Comparison of ENCODE assay signal across 11 cellular contexts in the genomic region with DNA sequence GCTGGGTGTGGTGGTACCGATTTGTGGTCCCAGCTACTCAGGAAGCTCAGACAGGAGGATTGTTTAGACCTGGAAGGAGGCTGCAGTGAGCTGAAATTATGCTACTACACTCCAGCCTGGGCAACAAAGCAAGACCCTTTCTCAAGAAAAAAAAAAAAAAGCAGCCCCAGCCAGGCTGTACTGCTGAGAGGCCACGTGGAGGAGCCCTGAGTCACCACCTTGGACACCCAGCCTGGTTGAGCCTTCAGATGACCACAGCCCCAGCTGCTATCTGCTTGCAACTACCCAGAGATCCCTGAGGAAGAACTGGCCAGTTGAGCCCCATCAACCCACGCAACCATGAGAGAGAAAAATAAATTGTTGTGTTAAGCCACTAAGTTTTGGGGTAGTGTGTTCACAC. TPM values are rescaled to one million over a fixed set of nuclear protein-coding genes. Genes with fewer than 3 reads are reported as not detected.
DNase-seq lines count a peak whose midpoint lies in the region; ATAC-seq, FAIRE-seq and TF ChIP-seq lines count a peak whose summit lies in the region.
"Had no signal": no experiment of that assay in that cellular context is flagged by ENCODE, and none has a peak within 500 bp of the region (broad histone marks: within the 10 kb centered on the region; RNA-seq: fewer than 3 reads in every experiment).

No MANE protein-coding gene starts in this region.

- ATAC-seq in HepG2, result peak; percentile 83
- ATAC-seq: GM23338 had no signal

- CTCF ChIA-PET in HepG2 (lab: Yijun Ruan, JAX; ENCODE audit: low intra/inter-chr PET ratio, low total read pairs), result interaction anchor here (1.7 to 2.6 kb wide), 3 partner anchors 26 to 49 kb away, joined by 8 to 43 read pairs (median 14); no protein-coding TSS in a partner anchor

- peaks cover 7 to 28% of the 10 kb centered on the region in 2 experiments; a peak in 4 of 5 replicates for H3K27me3 ChIP-seq in HepG2 (ENCODE audit: control insufficient read depth in 1 of 2, insufficient read depth in 2 of 2, low read length in 2 of 2)
- H3K27me3 ChIP-seq in uterus, result no peaks in the 10 kb centered on the region

- H3K4me2 ChIP-seq in HepG2 (ENCODE audit: low read depth, low read length), result no peak overlapping the region
- H3K4me2 ChIP-seq: GM23338 had no signal

- POLR2A ChIA-PET in HepG2 (lab: Yijun Ruan, JAX), result interaction anchor here (1.0 to 3.3 kb wide), 5 partner anchors 9 to 49 kb away, joined by 3 to 21 read pairs (median 6); a partner anchor contains a TSS

- H4K20me1 ChIP-seq in HepG2 (ENCODE audit: insufficient read depth, low read length), result no peaks in the 10 kb centered on the region

- in situ Hi-C loops in HepG2 (cut with HindIII; ENCODE audit: extremely low pct_ligation_motif_present, low pct_unique_long_range_greater_than_20kb), result no loop called here

- 25% methylated on average over 3 of the region's 3 CpGs for WGBS in HepG2 (ENCODE audit: low lambda C conversion rate)

- peak; percentile 76 for TF ChIP-seq CTCF in HepG2 (CRISPR knock-in tag; IDR thresholded peaks at IDR 0.05)
- TF ChIP-seq CTCF in uterus (IDR thresholded peaks at IDR 0.05), result no peak

- no TSS peak for BruUV-seq in HepG2 (replicated peaks; lab: Mats Ljungman, UMichigan)

- TF ChIP-seq POLR2A in HepG2 (IDR thresholded peaks at IDR 0.05; ENCODE audit: insufficient read depth in 1 of 2, low read depth in 2 of 2, low read length in 2 of 2), result no peak
- TF ChIP-seq POLR2A in uterus (IDR thresholded peaks at IDR 0.05), result no peak

- H3K9me3 ChIP-seq in HepG2 (ENCODE audit: low read length) (no peaks in the 10 kb centered on the region), uterus (no peaks in the 10 kb centered on the region)

- H3K4me1 ChIP-seq in HepG2 (ENCODE audit: insufficient read depth, low read length), result peaks cover 36% of the 10 kb centered on the region
- no peaks in the 10 kb centered on the region for H3K4me1 ChIP-seq in uterus

- intact Hi-C loops in HepG2 (cut with micrococcal nuclease; ENCODE audit: unreplicated experiment), result loop anchor here (1.0 kb wide), 1 partner anchor 49 kb away; no protein-coding TSS in a partner anchor
- intact Hi-C loops in uterus (cut with DNase I; ENCODE audit: low total_unique reads), result no loop called here

- H2AFZ ChIP-seq in HepG2 (ENCODE audit: low read length), result no peak overlapping the region
- H2AFZ ChIP-seq: GM23338 had no signal

- DNase-seq in DMS53 treated with DMSO at 0.1 percent for 48 hours (lab: John Stamatoyannopoulos, UW; ENCODE audit: unreplicated experiment) (peak; percentile 74), HuH-7 (ENCODE audit: low spot score) (peak; percentile 63), amniotic epithelial cell (ENCODE audit: low read depth) (peak; percentile 50), HepG2 (ENCODE audit: low spot score) (peak; percentile 71), caudate nucleus (lab: John Stamatoyannopoulos, UW) (no peak), urothelium cell line (ENCODE audit: low spot score) (no peak), uterus (no peak), midbrain (lab: John Stamatoyannopoulos, UW) (no peak)
- DNase-seq: activated CD4-positive, alpha-beta T cell treated with anti-CD3 and anti-CD28 coated beads, Interleukin-2, amount 50 U/mL, for 48 hours had no signal

- H3K36me3 ChIP-seq in HepG2 (replicated peaks in 1 of 2; ENCODE audit: control insufficient read depth in 1 of 2, insufficient read depth in 2 of 2, low read length in 2 of 2) (no peaks in the 10 kb centered on the region), uterus (no peaks in the 10 kb centered on the region)

- TF ChIP-seq RAD21 in HepG2 (CRISPR knock-in tag; IDR thresholded peaks at IDR 0.05), result peak; percentile 57

- H3K27ac ChIP-seq in HepG2 (ENCODE audit: extremely low read length, insufficient read depth, low read length) (no peak overlapping the region), caudate nucleus (ENCODE audit: low read depth, low read length) (no peak overlapping the region), uterus (no peak overlapping the region)
- H3K27ac ChIP-seq: skin epidermis had no signal

- FAIRE-seq in HepG2 (lab: Jason Lieb, UNC) (peak; percentile 70), urothelium cell line (lab: Jason Lieb, UNC) (no peak)

- H3K9ac ChIP-seq in HepG2 (ENCODE audit: insufficient read depth, low read depth, low read length), result no peak overlapping the region

- TF ChIP-seq EP300 in HepG2 (IDR thresholded peaks at IDR 0.05; ENCODE audit: low read depth in 2 of 2, low read length in 2 of 2) (no peak), HepG2 (CRISPR knock-in tag; IDR thresholded peaks at IDR 0.05; ENCODE audit: borderline replicate concordance) (no peak)

- no peak overlapping the region for H3K4me3 ChIP-seq in HepG2 (replicated peaks in 1 of 3; ENCODE audit: insufficient read depth in 1 of 3, low read depth in 2 of 3, low read length in 3 of 3)
- no peak overlapping the region for H3K4me3 ChIP-seq in uterus
- H3K4me3 ChIP-seq: GM23338, skin epidermis had no signal

- H3K79me2 ChIP-seq in HepG2 (ENCODE audit: insufficient read depth, low read length), result no peaks in the 10 kb centered on the region

RNA-seq across cellular contexts. Expression of a gene that starts 23.6 kb away (rescaled TPM):
- total RNA-seq in HepG2 (2016; rRNA removed; fragmentation: Illumina TruSeq; extraction: Trizol) (44.8 and 85.6 TPM in 2 replicates), uterus (10 to 100 TPM in 3 of 4 donors, 1 to 10 TPM in 1; 2.8 to 56.8 (median 27.6) TPM)
- 30.8 and 32.3 TPM in 2 replicates for total RNA-seq in HepG2 (2016; cell fraction: cytosol; rRNA removed; fragmentation: Illumina TruSeq; extraction: Trizol; ENCODE audit: low read depth)
- total RNA-seq in HepG2 (2016; cell fraction: insoluble cytoplasmic fraction; rRNA removed; fragmentation: Illumina TruSeq; extraction: Trizol), result 41.2 and 86.3 TPM in 2 replicates
- 50.5 and 55.5 TPM in 2 replicates for total RNA-seq in HepG2 (2016; cell fraction: membrane; rRNA removed; fragmentation: Illumina TruSeq; extraction: Trizol)
- total RNA-seq in HepG2 (2016; cell fraction: nucleus; rRNA removed; fragmentation: Illumina TruSeq; extraction: Trizol), result 73.7 and 80.6 TPM in 2 replicates
- polyA plus RNA-seq in HepG2 (2011; rRNA removed), result 300 and 407 TPM in 2 replicates
- 276 and 424 TPM in 2 replicates for polyA plus RNA-seq in HepG2 (2011; cell fraction: cytosol; rRNA removed)
- 354 and 357 TPM in 2 replicates for polyA plus RNA-seq in HepG2 (2011; cell fraction: nucleus; rRNA removed)
- polyA plus RNA-seq in HepG2 (2012), result 111 and 131 TPM in 2 replicates
- 29.5 and 34.4 TPM in 2 replicates for polyA plus RNA-seq in HepG2 (2016; cell fraction: cytosol; fragmentation: Illumina TruSeq; extraction: Trizol; ENCODE audit: low read depth)
- 42.9 and 43.8 TPM in 2 replicates for polyA plus RNA-seq in HepG2 (2016; cell fraction: insoluble cytoplasmic fraction; fragmentation: Illumina TruSeq; extraction: Trizol; ENCODE audit: low read depth)
- 36.0 and 48.1 TPM in 2 replicates for polyA plus RNA-seq in HepG2 (2016; cell fraction: membrane; fragmentation: Illumina TruSeq; extraction: Trizol; ENCODE audit: low read depth)
- polyA plus RNA-seq in HepG2 (2016; cell fraction: nucleus; fragmentation: Illumina TruSeq; extraction: Trizol; ENCODE audit: insufficient read depth, low read depth), result 131 and 142 TPM in 2 replicates
- 39.8 and 712 TPM in 2 replicates for polyA minus RNA-seq in HepG2 (2011; rRNA and poly(A)+ RNA removed; ENCODE audit: low replicate concordance)
- polyA minus RNA-seq in HepG2 (2011; cell fraction: cytosol; rRNA and poly(A)+ RNA removed), result 209 and 211 TPM in 2 replicates
- polyA minus RNA-seq in HepG2 (2011; cell fraction: nucleus; rRNA and poly(A)+ RNA removed), result 108 and 116 TPM in 2 replicates

RNA-seq across cellular contexts. Expression of a gene that starts 41.0 kb away (rescaled TPM):
- total RNA-seq in HepG2 (2016; rRNA removed; fragmentation: Illumina TruSeq; extraction: Trizol), result not detected in 2 replicates
- total RNA-seq in HepG2 (2016; cell fraction: cytosol; rRNA removed; fragmentation: Illumina TruSeq; extraction: Trizol; ENCODE audit: low read depth), result not detected in 2 replicates
- not detected in 2 replicates for total RNA-seq in HepG2 (2016; cell fraction: insoluble cytoplasmic fraction; rRNA removed; fragmentation: Illumina TruSeq; extraction: Trizol)
- not detected in 2 replicates for total RNA-seq in HepG2 (2016; cell fraction: membrane; rRNA removed; fragmentation: Illumina TruSeq; extraction: Trizol)
- not detected in 2 replicates for total RNA-seq in HepG2 (2016; cell fraction: nucleus; rRNA removed; fragmentation: Illumina TruSeq; extraction: Trizol)
- not detected in 2 replicates for polyA plus RNA-seq in HepG2 (2011; rRNA removed)
- polyA plus RNA-seq in HepG2 (2011; cell fraction: cytosol; rRNA removed), result not detected in 2 replicates
- polyA plus RNA-seq in HepG2 (2011; cell fraction: nucleus; rRNA removed), result not detected in 2 replicates
- not detected in 2 replicates for polyA plus RNA-seq in HepG2 (2012)
- polyA plus RNA-seq in HepG2 (2016; cell fraction: cytosol; fragmentation: Illumina TruSeq; extraction: Trizol; ENCODE audit: low read depth), result not detected in 2 replicates
- not detected in 2 replicates for polyA plus RNA-seq in HepG2 (2016; cell fraction: insoluble cytoplasmic fraction; fragmentation: Illumina TruSeq; extraction: Trizol; ENCODE audit: low read depth)
- not detected in 2 replicates for polyA plus RNA-seq in HepG2 (2016; cell fraction: membrane; fragmentation: Illumina TruSeq; extraction: Trizol; ENCODE audit: low read depth)
- not detected in 2 replicates for polyA plus RNA-seq in HepG2 (2016; cell fraction: nucleus; fragmentation: Illumina TruSeq; extraction: Trizol; ENCODE audit: insufficient read depth, low read depth)
- polyA minus RNA-seq in HepG2 (2011; rRNA and poly(A)+ RNA removed; ENCODE audit: low replicate concordance), result not detected in 2 replicates
- polyA minus RNA-seq in HepG2 (2011; cell fraction: cytosol; rRNA and poly(A)+ RNA removed), result not detected in 2 replicates
- polyA minus RNA-seq in HepG2 (2011; cell fraction: nucleus; rRNA and poly(A)+ RNA removed), result not detected in 2 replicates
- total RNA-seq in uterus, result under 1 TPM in 1 of 4 donors, not detected in 3; 0.73 TPM
- total RNA-seq: GM23338 had no signal
- polyA plus RNA-seq: GM23338 had no signal

RNA-seq across cellular contexts. Expression of a gene that starts 46.6 kb away (rescaled TPM):
- not detected in 2 replicates for total RNA-seq in HepG2 (2016; rRNA removed; fragmentation: Illumina TruSeq; extraction: Trizol)
- not detected in 2 replicates for total RNA-seq in HepG2 (2016; cell fraction: cytosol; rRNA removed; fragmentation: Illumina TruSeq; extraction: Trizol; ENCODE audit: low read depth)
- not detected in 2 replicates for total RNA-seq in HepG2 (2016; cell fraction: insoluble cytoplasmic fraction; rRNA removed; fragmentation: Illumina TruSeq; extraction: Trizol)
- total RNA-seq in HepG2 (2016; cell fraction: membrane; rRNA removed; fragmentation: Illumina TruSeq; extraction: Trizol), result not detected in 2 replicates
- not detected in 2 replicates for total RNA-seq in HepG2 (2016; cell fraction: nucleus; rRNA removed; fragmentation: Illumina TruSeq; extraction: Trizol)
- polyA plus RNA-seq in HepG2 (2011; rRNA removed), result not detected in 2 replicates
- not detected in 2 replicates for polyA plus RNA-seq in HepG2 (2011; cell fraction: cytosol; rRNA removed)
- 0.09 TPM in 1 of 2 replicates, not detected in the other for polyA plus RNA-seq in HepG2 (2011; cell fraction: nucleus; rRNA removed)
- polyA plus RNA-seq in HepG2 (2012), result not detected in 2 replicates
- polyA plus RNA-seq in HepG2 (2016; cell fraction: cytosol; fragmentation: Illumina TruSeq; extraction: Trizol; ENCODE audit: low read depth), result not detected in 2 replicates
- not detected in 2 replicates for polyA plus RNA-seq in HepG2 (2016; cell fraction: insoluble cytoplasmic fraction; fragmentation: Illumina TruSeq; extraction: Trizol; ENCODE audit: low read depth)
- not detected in 2 replicates for polyA plus RNA-seq in HepG2 (2016; cell fraction: membrane; fragmentation: Illumina TruSeq; extraction: Trizol; ENCODE audit: low read depth)
- not detected in 2 replicates for polyA plus RNA-seq in HepG2 (2016; cell fraction: nucleus; fragmentation: Illumina TruSeq; extraction: Trizol; ENCODE audit: insufficient read depth, low read depth)
- not detected in 2 replicates for polyA minus RNA-seq in HepG2 (2011; rRNA and poly(A)+ RNA removed; ENCODE audit: low replicate concordance)
- polyA minus RNA-seq in HepG2 (2011; cell fraction: cytosol; rRNA and poly(A)+ RNA removed), result not detected in 2 replicates
- not detected in 2 replicates for polyA minus RNA-seq in HepG2 (2011; cell fraction: nucleus; rRNA and poly(A)+ RNA removed)
- under 1 TPM in 1 of 4 donors, not detected in 3; 0.14 TPM for total RNA-seq in uterus

RNA-seq across cellular contexts. Expression of a gene that starts 58.2 kb away (rescaled TPM):
- total RNA-seq in HepG2 (2016; rRNA removed; fragmentation: Illumina TruSeq; extraction: Trizol) (not detected in 2 replicates), uterus (10 to 100 TPM in 1 of 4 donors, 1 to 10 TPM in 2, not detected in 1; 3.2 to 10.9 (median 4.0) TPM)
- total RNA-seq in HepG2 (2016; cell fraction: cytosol; rRNA removed; fragmentation: Illumina TruSeq; extraction: Trizol; ENCODE audit: low read depth), result not detected in 2 replicates
- not detected in 2 replicates for total RNA-seq in HepG2 (2016; cell fraction: insoluble cytoplasmic fraction; rRNA removed; fragmentation: Illumina TruSeq; extraction: Trizol)
- total RNA-seq in HepG2 (2016; cell fraction: membrane; rRNA removed; fragmentation: Illumina TruSeq; extraction: Trizol), result not detected in 2 replicates
- not detected in 2 replicates for total RNA-seq in HepG2 (2016; cell fraction: nucleus; rRNA removed; fragmentation: Illumina TruSeq; extraction: Trizol)
- 0.39 TPM in 1 of 2 replicates, not detected in the other for polyA plus RNA-seq in HepG2 (2011; rRNA removed)
- polyA plus RNA-seq in HepG2 (2011; cell fraction: cytosol; rRNA removed), result 0.09 and 0.14 TPM in 2 replicates
- polyA plus RNA-seq in HepG2 (2011; cell fraction: nucleus; rRNA removed), result 0.14 and 0.23 TPM in 2 replicates
- 0.11 and 0.19 TPM in 2 replicates for polyA plus RNA-seq in HepG2 (2012)
- polyA plus RNA-seq in HepG2 (2016; cell fraction: cytosol; fragmentation: Illumina TruSeq; extraction: Trizol; ENCODE audit: low read depth), result not detected in 2 replicates
- not detected in 2 replicates for polyA plus RNA-seq in HepG2 (2016; cell fraction: insoluble cytoplasmic fraction; fragmentation: Illumina TruSeq; extraction: Trizol; ENCODE audit: low read depth)
- polyA plus RNA-seq in HepG2 (2016; cell fraction: membrane; fragmentation: Illumina TruSeq; extraction: Trizol; ENCODE audit: low read depth), result not detected in 2 replicates
- polyA plus RNA-seq in HepG2 (2016; cell fraction: nucleus; fragmentation: Illumina TruSeq; extraction: Trizol; ENCODE audit: insufficient read depth, low read depth), result not detected in 2 replicates
- not detected in 2 replicates for polyA minus RNA-seq in HepG2 (2011; rRNA and poly(A)+ RNA removed; ENCODE audit: low replicate concordance)
- polyA minus RNA-seq in HepG2 (2011; cell fraction: cytosol; rRNA and poly(A)+ RNA removed), result not detected in 2 replicates
- not detected in 2 replicates for polyA minus RNA-seq in HepG2 (2011; cell fraction: nucleus; rRNA and poly(A)+ RNA removed)

Comparison
In these comparisons a context has a peak if more than half of its experiments do, and no peak if none do; other contexts are left out.
1. DNase-seq: peak in DMS53 treated with DMSO at 0.1 percent for 48 hours (single experiment), HuH-7 (single experiment), amniotic epithelial cell (single experiment) and HepG2 (single experiment); none in caudate nucleus (0 of 61), urothelium cell line (single experiment), uterus (0 of 2) and midbrain (single experiment).